Comparison of ENCODE assay signal across 6 cellular contexts in genomic region chr20:34842143-34842542, GRCh38.
"Had no signal": no experiment of that assay in that cellular context is flagged by ENCODE, and none has a peak within 500 bp of the region (broad histone marks: within the 10 kb centered on the region; RNA-seq: fewer than 3 reads in every experiment).

No MANE protein-coding gene starts in this region.

- H2AFZ ChIP-seq: GM23338 had no signal

- DNase-seq: H7, KG1 had no signal

- H3K4me3 ChIP-seq: GM23338, HAP-1 had no signal

- ATAC-seq: GM23338, HCT116 had no signal

- H3K4me2 ChIP-seq: GM23338 had no signal

- FAIRE-seq: HTR-8/SVneo had no signal

- H3K9me3 ChIP-seq: HAP-1 had no signal

- H3K4me1 ChIP-seq: HAP-1 had no signal
